Comparison of ENCODE assay signal across 7 cellular contexts in genomic region chr7:143288836-143289235, GRCh38. TPM values are rescaled to one million over a fixed set of nuclear protein-coding genes. Genes with fewer than 3 reads are reported as not detected.
DNase-seq lines count a peak whose midpoint lies in the region; ATAC-seq and TF ChIP-seq lines count a peak whose summit lies in the region.

No MANE protein-coding gene starts in this region.

- peaks cover 27% of the 10 kb centered on the region for H3K4me1 ChIP-seq in KMS-11 (ENCODE audit: low read depth, poor library complexity, severe bottlenecking)
- peaks cover 24% of the 10 kb centered on the region for H3K4me1 ChIP-seq in muscle layer of colon (ENCODE audit: insufficient read depth, low read length)

- ATAC-seq in GM19452 (IDR thresholded peaks at IDR 0.05; ENCODE audit: unreplicated experiment) (no peak), HG02973 (IDR thresholded peaks at IDR 0.05; ENCODE audit: unreplicated experiment) (no peak)

- peak overlapping the region; percentile 94 for H3K4me2 ChIP-seq in KMS-11

- H3K4me3 ChIP-seq in KMS-11 (IDR thresholded peaks at IDR 0.05; ENCODE audit: insufficient read depth, low read depth, low read length), result peak overlapping the region; percentile 40
- peak overlapping the region; percentile 71 to 90 for H3K4me3 ChIP-seq in muscle layer of colon (ENCODE audit: low read depth in 1 of 2, low read length in 2 of 2)

- no peaks in the 10 kb centered on the region; the same call in 1 of the 2 replicates for H4K20me1 ChIP-seq in KMS-11 (ENCODE audit: insufficient read depth)

- peaks cover 39% of the 10 kb centered on the region for H3K79me2 ChIP-seq in KMS-11 (ENCODE audit: insufficient read depth, low read depth)

- peak; percentile 38 for DNase-seq in G401 (ENCODE audit: low spot score)
- DNase-seq in caudate nucleus (lab: John Stamatoyannopoulos, UW), result no peak
- no peak for DNase-seq in NOMO-1 treated with DMSO at 0.1 percent for 48 hours (lab: John Stamatoyannopoulos, UW; ENCODE audit: unreplicated experiment)

- peaks cover 13% of the 10 kb centered on the region; the same call in 1 of the 2 replicates for H3K36me3 ChIP-seq in KMS-11 (ENCODE audit: insufficient read depth)
- H3K36me3 ChIP-seq in muscle layer of colon (ENCODE audit: insufficient read depth, low read length), result peaks cover 17% of the 10 kb centered on the region

- no peaks in the 10 kb centered on the region for H3K27me3 ChIP-seq in KMS-11 (ENCODE audit: insufficient read depth, low read depth)
- H3K27me3 ChIP-seq in muscle layer of colon (ENCODE audit: control insufficient read depth in 1 of 2, insufficient read depth in 2 of 2, low read length in 2 of 2), result no peaks in the 10 kb centered on the region

- H3K27ac ChIP-seq in KMS-11, result peak overlapping the region; percentile 75
- H3K27ac ChIP-seq in caudate nucleus (ENCODE audit: low read depth, low read length), result peak overlapping the region; percentile 92
- peak overlapping the region; percentile 74 for H3K27ac ChIP-seq in muscle layer of colon (ENCODE audit: low read depth, low read length)

- peak overlapping the region; percentile 85 for H2AFZ ChIP-seq in KMS-11 (ENCODE audit: low read depth)

- H3K9ac ChIP-seq in KMS-11 (peak overlapping the region; percentile 96), muscle layer of colon (ENCODE audit: low read length) (peak overlapping the region; percentile 50)

- in situ Hi-C loops in G401 (cut with HindIII; ENCODE audit: low sequenced_read_pairs), result no loop called here

- no peak for TF ChIP-seq CTCF in KMS-11 (conservative IDR thresholded peaks at IDR 0.05; ENCODE audit: low read depth, low read length)

- H3K9me3 ChIP-seq in muscle layer of colon (ENCODE audit: low read length), result no peaks in the 10 kb centered on the region

RNA-seq across cellular contexts. Expression of gene CASP2, which starts 0.7 kb away (rescaled TPM):
- total RNA-seq in G401 (2014; rRNA removed; shearing (Covaris generic)), result 4.9 and 5.9 TPM in 2 replicates

RNA-seq across cellular contexts. Expression of gene TMEM139, which starts 4.1 kb away (rescaled TPM):
- not detected in 2 replicates for total RNA-seq in G401 (2014; rRNA removed; shearing (Covaris generic))

RNA-seq across cellular contexts. Expression of gene GSTK1, which starts 25.6 kb away (rescaled TPM):
- total RNA-seq in G401 (2014; rRNA removed; shearing (Covaris generic)), result 3.2 and 7.0 TPM in 2 replicates

RNA-seq across cellular contexts. Expression of gene CLCN1, which starts 27.1 kb away (rescaled TPM):
- not detected in 2 replicates for total RNA-seq in G401 (2014; rRNA removed; shearing (Covaris generic))
